In the genomic region with DNA sequence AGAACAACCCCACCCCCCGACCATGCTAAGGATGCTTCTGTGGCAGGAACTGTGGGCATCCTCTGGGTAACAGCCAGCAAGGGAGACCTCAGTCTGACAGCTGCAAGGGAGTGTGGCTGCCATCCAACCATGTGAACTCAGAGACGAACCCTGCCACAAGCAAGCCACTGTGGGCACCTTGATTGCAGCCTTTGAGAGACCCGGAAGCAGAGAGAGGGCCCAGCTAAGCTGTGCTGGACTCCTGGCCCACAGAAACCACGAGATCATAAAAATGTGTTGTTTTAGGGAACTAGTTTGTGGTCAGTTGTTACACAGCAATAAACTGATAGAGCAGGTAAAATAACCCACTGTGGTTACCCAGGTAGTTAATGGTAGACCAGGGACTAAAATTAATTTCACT, we compare ENCODE assay signal across 22 cellular contexts.
DNase-seq lines count a peak whose midpoint lies in the region; ATAC-seq and TF ChIP-seq lines count a peak whose summit lies in the region.
"Had no signal": no experiment of that assay in that cellular context is flagged by ENCODE, and none has a peak within 500 bp of the region (broad histone marks: within the 10 kb centered on the region; RNA-seq: fewer than 3 reads in every experiment).

No MANE protein-coding gene starts in this region.

- H4K20me1 ChIP-seq in BLaER1 treated with 17β-estradiol and CSF1 and Interleukin-3, amounts not matched to agents 10 nM and 100 nM = no peaks in the 10 kb centered on the region; a peak in 1 of 22 replicates

- H3K9me3 Mint-ChIP-seq in activated CD8-positive, alpha-beta T cell treated with anti-CD3 and anti-CD28 coated beads for 36 hours = no peaks in the 10 kb centered on the region

- ATAC-seq in GM19372 (IDR thresholded peaks at IDR 0.05; ENCODE audit: low read depth, unreplicated experiment) (peak; percentile 59), HG02763 (IDR thresholded peaks at IDR 0.05; ENCODE audit: unreplicated experiment) (no peak), lower lobe of right lung (no peak)
- no peak for ATAC-seq in activated CD8-positive, alpha-beta T cell treated with anti-CD3 and anti-CD28 coated beads for 36 hours
- ATAC-seq: foreskin keratinocyte, Panc1 had no signal

- no peak for TF ChIP-seq CTCF in activated CD8-positive, alpha-beta T cell treated with anti-CD3 and anti-CD28 coated beads for 36 hours (IDR thresholded peaks at IDR 0.05)
- no peak for TF ChIP-seq CTCF in lower lobe of right lung (IDR thresholded peaks at IDR 0.05)

- H3K9ac ChIP-seq in BLaER1 treated with 17β-estradiol and CSF1 and Interleukin-3, amounts not matched to agents 10 nM and 100 nM = no peak overlapping the region
- H3K9ac ChIP-seq: neural progenitor cell had no signal

- POLR2A ChIA-PET in activated CD8-positive, alpha-beta T cell treated with anti-CD3 and anti-CD28 coated beads for 36 hours (lab: Charles Lee) = no interaction called here

- intact Hi-C loops in activated CD8-positive, alpha-beta T cell treated with anti-CD3 and anti-CD28 coated beads for 36 hours (cut with micrococcal nuclease) = no loop called here
- intact Hi-C loops in lower lobe of right lung (cut with DNase I) = no loop called here

- H3K4me2 ChIP-seq in BLaER1 treated with 17β-estradiol and CSF1 and Interleukin-3, amounts not matched to agents 10 nM and 100 nM = peak overlapping the region in 8 of 11 experiments; percentile 1 to 59 (median 42); a peak in 13 of 22 replicates
- H3K4me2 ChIP-seq: hepatocyte, neural progenitor cell had no signal

- no peak overlapping the region for H3K27ac ChIP-seq in BLaER1 treated with 17β-estradiol and CSF1 and Interleukin-3, amounts not matched to agents 10 nM and 100 nM
- no peak overlapping the region for H3K27ac ChIP-seq in lower lobe of right lung
- H3K27ac ChIP-seq: foreskin keratinocyte, hepatocyte, neural progenitor cell, SK-N-MC had no signal

- peaks cover 5 to 16% (median 10%) of the 10 kb centered on the region in 11 experiments; a peak in 15 of 22 replicates for H3K9me3 ChIP-seq in BLaER1 treated with 17β-estradiol and CSF1 and Interleukin-3, amounts not matched to agents 10 nM and 100 nM (replicated peaks in 1 of 11)
- H3K9me3 ChIP-seq in lower lobe of right lung = no peaks in the 10 kb centered on the region

- no peaks in the 10 kb centered on the region for H3K27me3 ChIP-seq in BLaER1 treated with 17β-estradiol and CSF1 and Interleukin-3, amounts not matched to agents 10 nM and 100 nM
- H3K27me3 ChIP-seq in lower lobe of right lung (ENCODE audit: low read depth) = no peaks in the 10 kb centered on the region
- H3K27me3 ChIP-seq: foreskin keratinocyte, hepatocyte, neural progenitor cell had no signal

- H3K4me1 Mint-ChIP-seq in activated CD8-positive, alpha-beta T cell treated with anti-CD3 and anti-CD28 coated beads for 36 hours (ENCODE audit: low read depth) = no peaks in the 10 kb centered on the region

- H3K27ac Mint-ChIP-seq in activated CD8-positive, alpha-beta T cell treated with anti-CD3 and anti-CD28 coated beads for 36 hours = no peak overlapping the region
- H3K27ac Mint-ChIP-seq: neural progenitor cell had no signal

- H3K4me1 ChIP-seq in BLaER1 treated with 17β-estradiol and CSF1 and Interleukin-3, amounts not matched to agents 10 nM and 100 nM = peaks cover 0 to 9% (median 8%) of the 10 kb centered on the region in 10 experiments; a peak in 15 of 20 replicates
- H3K4me1 ChIP-seq in lower lobe of right lung = no peaks in the 10 kb centered on the region
- H3K4me1 ChIP-seq: foreskin keratinocyte, HAP-1, neural progenitor cell had no signal

- H3K36me3 ChIP-seq in BLaER1 treated with 17β-estradiol and CSF1 and Interleukin-3, amounts not matched to agents 10 nM and 100 nM = no peaks in the 10 kb centered on the region
- H3K36me3 ChIP-seq in lower lobe of right lung = no peaks in the 10 kb centered on the region
- H3K36me3 ChIP-seq: HAP-1, neural progenitor cell had no signal

- peaks cover 10% of the 10 kb centered on the region for H3K27me3 Mint-ChIP-seq in activated CD8-positive, alpha-beta T cell treated with anti-CD3 and anti-CD28 coated beads for 36 hours

- peak; percentile 8 for DNase-seq in MV-4-11 (lab: John Stamatoyannopoulos, UW)
- peak; percentile 86 for DNase-seq in SW480 (ENCODE audit: low spot score)
- no peak for DNase-seq in activated CD8-positive, alpha-beta T cell treated with anti-CD3 and anti-CD28 coated beads for 36 hours
- DNase-seq in lower lobe of right lung = no peak
- no peak for DNase-seq in NCI-H2081 (lab: John Stamatoyannopoulos, UW)
- DNase-seq: activated CD4-positive, alpha-beta T cell treated with anti-CD3 and anti-CD28 coated beads for 48 hours; activated effector memory CD4-positive, alpha-beta T cell treated with Interleukin-2 at 50 U/mL for 16 hours; C1 segment of cervical spinal cord; effector CD8-positive, alpha-beta T cell; erythroblast; foreskin keratinocyte; NCI-H2171 treated with DMSO at 0.1 percent for 48 hours; NCI-H774; stimulated activated CD4-positive, alpha-beta T cell treated with anti-CD3 and anti-CD28 coated beads, Interleukin-1b, Interleukin-23, amount 100 ng/mL, for 48 hours had no signal

- CTCF ChIA-PET in activated CD8-positive, alpha-beta T cell treated with anti-CD3 and anti-CD28 coated beads for 36 hours (lab: Charles Lee) = no interaction called here

- H3K4me3 ChIP-seq in BLaER1 treated with 17β-estradiol and CSF1 and Interleukin-3, amounts not matched to agents 10 nM and 100 nM = no peak overlapping the region
- no peak overlapping the region for H3K4me3 ChIP-seq in lower lobe of right lung
- H3K4me3 ChIP-seq: HAP-1, hepatocyte, neural progenitor cell, SK-N-MC had no signal

- H3K4me3 Mint-ChIP-seq in activated CD8-positive, alpha-beta T cell treated with anti-CD3 and anti-CD28 coated beads for 36 hours = no peak overlapping the region
- H3K4me3 Mint-ChIP-seq: neural progenitor cell had no signal

- no peaks in the 10 kb centered on the region for H3K36me3 Mint-ChIP-seq in activated CD8-positive, alpha-beta T cell treated with anti-CD3 and anti-CD28 coated beads for 36 hours (ENCODE audit: low read depth)

Comparison
In these comparisons a context has a peak if more than half of its experiments do, and no peak if none do; other contexts are left out.
1. DNase-seq: peak in MV-4-11 (single experiment) and SW480 (single experiment); none in activated CD8-positive, alpha-beta T cell treated with anti-CD3 and anti-CD28 coated beads for 36 hours (single experiment), lower lobe of right lung (single experiment) and NCI-H2081 (0 of 2).